6 cellular contexts compared by ENCODE assay signal in the genomic region with DNA sequence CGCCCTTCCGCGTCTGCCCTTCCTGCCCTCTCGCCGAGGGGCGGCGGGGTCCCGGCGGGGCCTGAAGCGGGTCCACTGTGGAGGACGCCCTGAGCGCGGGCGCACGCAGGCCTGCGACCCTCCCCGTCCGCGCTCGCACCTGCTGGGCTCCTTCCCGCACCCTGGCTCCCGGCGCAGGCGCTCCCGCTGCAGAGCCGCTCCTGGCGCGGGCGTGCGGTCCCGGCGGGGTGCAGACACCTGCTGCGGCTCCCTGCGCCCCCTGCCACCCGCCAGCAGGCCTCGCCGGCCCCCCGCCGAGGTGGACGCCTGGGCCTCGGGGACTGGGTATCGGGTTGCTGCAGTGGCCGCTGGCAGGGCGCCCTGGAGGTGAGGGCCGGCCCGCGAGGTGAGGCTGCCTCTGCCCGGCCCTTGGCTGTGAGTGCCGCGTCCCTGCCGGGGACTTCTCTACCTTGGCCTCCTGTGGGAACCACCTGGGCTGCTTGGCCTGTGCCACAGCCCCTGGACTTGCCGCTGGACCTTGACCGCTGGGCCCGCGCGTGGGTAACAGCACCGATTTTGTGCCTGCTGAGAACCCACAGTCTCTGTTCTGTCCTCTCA. TPM values are rescaled to one million over a fixed set of nuclear protein-coding genes. Genes with fewer than 3 reads are reported as not detected.
A peak's percentile ranks its signal among the peaks of the same experiment; 100 is the strongest.
DNase-seq lines count a peak whose midpoint lies in the region; ATAC-seq and TF ChIP-seq lines count a peak whose summit lies in the region.

No MANE protein-coding gene starts in this region.

- H3K27ac Mint-ChIP-seq in CD4-positive, alpha-beta T cell: peak overlapping the region; percentile 47

- H3K9me3 ChIP-seq in CD4-positive, alpha-beta T cell (ENCODE audit: control insufficient read depth, low read length): no peaks in the 10 kb centered on the region

- TF ChIP-seq CTCF in CD4-positive, alpha-beta T cell (IDR thresholded peaks at IDR 0.05): no peak
- TF ChIP-seq CTCF in HFF-Myc (IDR thresholded peaks at IDR 0.05; ENCODE audit: low read depth, low read length, missing control alignments): no peak

- ATAC-seq in CD4-positive, alpha-beta T cell (ENCODE audit: poor library complexity): no peak
- peak; percentile 49 for ATAC-seq in left lobe of liver
- no peak for ATAC-seq in GM18519 (IDR thresholded peaks at IDR 0.05; ENCODE audit: low FRiP score, unreplicated experiment)

- H3K4me3 ChIP-seq in HFF-Myc (replicated peaks; ENCODE audit: low read depth, low read length): peak overlapping the region; percentile 49

- no peaks in the 10 kb centered on the region for H3K36me3 Mint-ChIP-seq in CD4-positive, alpha-beta T cell (ENCODE audit: low read depth)

- H3K4me3 Mint-ChIP-seq in CD4-positive, alpha-beta T cell: peak overlapping the region; percentile 88

- no peaks in the 10 kb centered on the region for H3K9me3 Mint-ChIP-seq in CD4-positive, alpha-beta T cell

- intact Hi-C loops in CD4-positive, alpha-beta T cell (cut with DNase I, micrococcal nuclease): loop anchor here in 1 of 2 experiments (5.0 to 10.0 kb wide), 3 partner anchors 149 to 511 kb away; a partner anchor contains a TSS

- H3K27ac ChIP-seq in CD4-positive, alpha-beta T cell (ENCODE audit: low read depth, low read length): no peak overlapping the region

- POLR2A ChIA-PET in CD4-positive, alpha-beta T cell (lab: Charles Lee): interaction anchor here (1.6 kb wide), 1 partner anchor 16 kb away, joined by 8 read pairs; a partner anchor contains a TSS

- H3K27me3 Mint-ChIP-seq in CD4-positive, alpha-beta T cell: no peaks in the 10 kb centered on the region

- H3K4me1 Mint-ChIP-seq in CD4-positive, alpha-beta T cell (ENCODE audit: low read depth): peaks cover 22% of the 10 kb centered on the region

- CTCF ChIA-PET in CD4-positive, alpha-beta T cell (lab: Charles Lee): no interaction called here

- no peaks in the 10 kb centered on the region for H3K27me3 ChIP-seq in CD4-positive, alpha-beta T cell (ENCODE audit: control insufficient read depth, insufficient read depth, low read length)

- peak in 1 of 10 experiments; percentile 45 for DNase-seq in CD4-positive, alpha-beta T cell
- no peak for DNase-seq in HFF-Myc (ENCODE audit: extremely low read depth, low read depth)
- peak; percentile 54 for DNase-seq in activated CD4-positive, CD25-positive, alpha-beta regulatory T cell treated with anti-CD3 and anti-CD28 coated beads, Interleukin-2, amount 50 U/mL, for 72 hours
- DNase-seq in left lobe of liver (ENCODE audit: low spot score): peak; percentile 74
- no peak for DNase-seq in T-helper 9 cell

RNA-seq across cellular contexts. Expression of a gene that starts 0.6 kb away (rescaled TPM):
- total RNA-seq in CD4-positive, alpha-beta T cell: 10 to 100 TPM; 45.5 to 50.7 TPM
- 29.0 TPM for total RNA-seq in left lobe of liver

RNA-seq across cellular contexts. Expression of a gene that starts 12.7 kb away (rescaled TPM):
- 10 to 100 TPM; 80.6 to 87.8 TPM for total RNA-seq in CD4-positive, alpha-beta T cell
- total RNA-seq in left lobe of liver: 64.2 TPM

RNA-seq across cellular contexts. Expression of a gene that starts 15.8 kb away (rescaled TPM):
- 10 to 100 TPM in 1 of 2 experiments, 1 to 10 TPM in 1; 8.6 to 11.3 TPM for total RNA-seq in CD4-positive, alpha-beta T cell
- total RNA-seq in left lobe of liver: 13.0 TPM

RNA-seq across cellular contexts. Expression of a gene that starts 27.4 kb away (rescaled TPM):
- total RNA-seq in CD4-positive, alpha-beta T cell: 10 to 100 TPM; 36.4 to 36.8 TPM
- 14.4 TPM for total RNA-seq in left lobe of liver

RNA-seq across cellular contexts. Expression of a gene that starts 54.4 kb away (rescaled TPM):
- 10 to 100 TPM; 49.3 to 52.5 TPM for total RNA-seq in CD4-positive, alpha-beta T cell
- 100 TPM for total RNA-seq in left lobe of liver

Comparison
In these comparisons a context has a peak if more than half of its experiments do, and no peak if none do; other contexts are left out.
1. DNase-seq: peak in activated CD4-positive, CD25-positive, alpha-beta regulatory T cell treated with anti-CD3 and anti-CD28 coated beads, Interleukin-2, amount 50 U/mL, for 72 hours (single experiment) and left lobe of liver (single experiment); none in HFF-Myc (single experiment) and T-helper 9 cell (single experiment).